Comparison of ENCODE assay signal across 15 cellular contexts in the genomic region with DNA sequence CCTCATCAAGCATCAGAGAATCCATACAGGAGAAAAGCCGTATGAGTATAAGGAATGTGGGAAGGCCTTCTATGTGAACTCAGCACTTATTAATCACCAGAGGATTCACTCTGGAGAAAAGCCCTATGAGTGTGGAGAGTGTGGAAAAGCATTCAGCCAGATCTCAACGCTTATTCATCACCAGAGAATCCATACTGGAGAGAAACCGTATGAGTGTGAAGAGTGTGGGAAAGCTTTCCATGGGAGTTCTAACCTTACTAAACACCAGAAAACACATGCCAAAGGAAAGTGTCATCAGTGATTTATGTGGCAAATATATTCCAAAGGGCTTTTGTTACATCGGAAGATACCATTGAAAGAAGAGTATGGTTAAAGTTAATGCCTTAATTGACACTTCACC. TPM values are rescaled to one million over a fixed set of nuclear protein-coding genes. Genes with fewer than 3 reads are reported as not detected.
DNase-seq lines count a peak whose midpoint lies in the region; TF ChIP-seq lines count a peak whose summit lies in the region.
"Had no signal": no experiment of that assay in that cellular context is flagged by ENCODE, and none has a peak within 500 bp of the region (broad histone marks: within the 10 kb centered on the region; RNA-seq: fewer than 3 reads in every experiment).

No MANE protein-coding gene starts in this region.

- intact Hi-C loops in MCF 10A (cut with micrococcal nuclease): no loop called here
- intact Hi-C loops in breast epithelium (cut with DNase I; ENCODE audit: low total_unique reads): no loop called here

- CTCF ChIA-PET in MCF 10A (lab: Yijun Ruan, JAX): interaction anchor here (0.6 kb wide), 1 partner anchor 178 kb away, joined by 3 read pairs; no protein-coding TSS in a partner anchor

- no peaks in the 10 kb centered on the region for H3K9me3 ChIP-seq in breast epithelium
- peaks cover 2% of the 10 kb centered on the region for H3K9me3 ChIP-seq in WERI-Rb-1 (ENCODE audit: severe bottlenecking)
- H3K9me3 ChIP-seq: pancreas had no signal

- H3K4me3 Mint-ChIP-seq in MCF 10A (ENCODE audit: unreplicated experiment): no peak overlapping the region
- H3K4me3 Mint-ChIP-seq: activated naive CD8-positive, alpha-beta T cell; mesothelial cell of epicardium; WTC11 had no signal

- no peaks in the 10 kb centered on the region for H3K36me3 ChIP-seq in breast epithelium
- no peaks in the 10 kb centered on the region for H3K36me3 ChIP-seq in WERI-Rb-1
- H3K36me3 ChIP-seq: pancreas had no signal

- no TSS peak for BruUV-seq in MCF 10A (replicated peaks; lab: Mats Ljungman, UMichigan)

- TF ChIP-seq CTCF in MCF 10A (IDR thresholded peaks at IDR 0.05; ENCODE audit: unreplicated experiment) (no peak), breast epithelium (IDR thresholded peaks at IDR 0.05) (no peak), fibroblast of villous mesenchyme (IDR thresholded peaks at IDR 0.05; ENCODE audit: insufficient read depth, low read depth, low read length) (no peak), WERI-Rb-1 (IDR thresholded peaks at IDR 0.05; ENCODE audit: low read depth, low read length) (no peak)

- H3K4me3 ChIP-seq in breast epithelium (no peak overlapping the region), fibroblast of villous mesenchyme (ENCODE audit: low read depth, low read length) (no peak overlapping the region), WERI-Rb-1 (ENCODE audit: low read depth, low read length) (no peak overlapping the region)
- H3K4me3 ChIP-seq: pancreas had no signal

- no peaks in the 10 kb centered on the region for H3K4me1 ChIP-seq in breast epithelium

- H3K27me3 ChIP-seq in breast epithelium (no peaks in the 10 kb centered on the region), WERI-Rb-1 (ENCODE audit: insufficient read depth, low read depth, severe bottlenecking) (no peaks in the 10 kb centered on the region)
- H3K27me3 ChIP-seq: pancreas had no signal

- H3K4me1 Mint-ChIP-seq in MCF 10A (ENCODE audit: insufficient read depth, unreplicated experiment): peaks cover 6% of the 10 kb centered on the region

- peak; percentile 24 for DNase-seq in MCF 10A (ENCODE audit: unreplicated experiment)
- DNase-seq in breast epithelium (ENCODE audit: low spot score in 2 of 2): no peak
- peak; percentile 77 for DNase-seq in amniotic epithelial cell (ENCODE audit: low read depth)
- DNase-seq in fibroblast of villous mesenchyme (ENCODE audit: low read depth): peak; percentile 18
- peak; percentile 58 for DNase-seq in stromal cell of bone marrow (ENCODE audit: low read depth)
- DNase-seq in DMS 273 (lab: John Stamatoyannopoulos, UW; ENCODE audit: unreplicated experiment): no peak
- DNase-seq in COR-L47 (lab: John Stamatoyannopoulos, UW): no peak
- no peak for DNase-seq in WERI-Rb-1
- DNase-seq: erythroblast, NCI-H1092 treated with DMSO at 0.1 percent for 48 hours, pancreas had no signal

- no peaks in the 10 kb centered on the region for H3K9me3 Mint-ChIP-seq in MCF 10A (ENCODE audit: unreplicated experiment)

- H3K27ac ChIP-seq in breast epithelium (no peak overlapping the region), WERI-Rb-1 (no peak overlapping the region)
- H3K27ac ChIP-seq: 22Rv1, pancreas had no signal

- H3K27ac Mint-ChIP-seq in MCF 10A (ENCODE audit: low read depth, unreplicated experiment): no peak overlapping the region
- H3K27ac Mint-ChIP-seq: activated naive CD8-positive, alpha-beta T cell; mesothelial cell of epicardium; WTC11 had no signal

- no peak for TF ChIP-seq POLR2A in breast epithelium (IDR thresholded peaks at IDR 0.05)

- H3K27me3 Mint-ChIP-seq in MCF 10A (ENCODE audit: insufficient read depth, unreplicated experiment): no peaks in the 10 kb centered on the region

- H3K36me3 Mint-ChIP-seq in MCF 10A (ENCODE audit: insufficient read depth, unreplicated experiment): peaks cover 6% of the 10 kb centered on the region

- POLR2A ChIA-PET in MCF 10A (lab: Yijun Ruan, JAX): no interaction called here

RNA-seq across cellular contexts. Expression of gene ZKSCAN8, which starts 25.4 kb away (rescaled TPM):
- total RNA-seq in MCF 10A (2022) (26.7 and 27.9 TPM in 2 replicates), breast epithelium (10 to 100 TPM; 21.9 to 33.8 (median 22.9) TPM), fibroblast of villous mesenchyme (14.5 and 20.3 TPM in 2 replicates)

RNA-seq across cellular contexts. Expression of gene ZSCAN16, which starts 42.7 kb away (rescaled TPM):
- total RNA-seq in MCF 10A (2022) (2.6 and 4.4 TPM in 2 replicates), breast epithelium (1 to 10 TPM; 2.7 to 9.8 (median 9.7) TPM), fibroblast of villous mesenchyme (2.2 and 3.2 TPM in 2 replicates)

RNA-seq across cellular contexts. Expression of gene ZSCAN9, which starts 58.0 kb away (rescaled TPM):
- 13.7 and 15.6 TPM in 2 replicates for total RNA-seq in MCF 10A (2022)
- total RNA-seq in breast epithelium: 10 to 100 TPM in 2 of 3 donors, 1 to 10 TPM in 1; 9.0 to 19.3 (median 19.3) TPM
- 11.7 and 13.9 TPM in 2 replicates for total RNA-seq in fibroblast of villous mesenchyme

Comparison
In these comparisons a context has a peak if more than half of its experiments do, and no peak if none do; other contexts are left out.
1. DNase-seq: peak in MCF 10A (single experiment), amniotic epithelial cell (single experiment), fibroblast of villous mesenchyme (single experiment) and stromal cell of bone marrow (single experiment); none in breast epithelium (0 of 2), DMS 273 (single experiment), COR-L47 (single experiment) and WERI-Rb-1 (single experiment).